20 cellular contexts compared by ENCODE assay signal in the genomic region with DNA sequence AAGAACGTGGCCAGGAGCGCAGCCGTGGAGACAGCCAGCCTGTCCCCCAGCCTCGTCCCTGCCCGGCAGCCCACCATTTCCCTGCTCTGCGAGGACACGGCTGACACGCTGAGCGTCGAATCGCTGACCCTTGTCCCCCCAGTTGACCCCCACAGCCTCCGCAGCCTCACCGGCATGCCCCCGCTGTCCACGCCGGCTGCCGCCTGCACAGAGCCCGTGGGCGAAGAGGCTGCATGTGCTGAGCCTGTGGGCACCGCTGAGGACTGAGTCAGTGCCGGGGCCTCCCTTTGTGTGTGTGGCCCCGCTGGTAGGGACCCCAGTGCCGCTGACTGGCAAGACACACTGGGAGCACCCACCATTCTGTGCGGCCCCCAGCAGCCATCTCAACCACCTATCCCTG.
"Had no signal": no experiment of that assay in that cellular context is flagged by ENCODE, and none has a peak within 500 bp of the region (broad histone marks: within the 10 kb centered on the region; RNA-seq: fewer than 3 reads in every experiment).

No MANE protein-coding gene starts in this region.

- ATAC-seq: activated CD4-positive, CD25-positive, alpha-beta regulatory T cell treated with anti-CD3 and anti-CD28 coated beads, Interleukin-2, amount 50 U/mL, for 24 hours; activated T-helper 17 cell treated with anti-CD3 and anti-CD28 coated beads, Interleukin-2, amount 50 U/mL, for 72 hours; left colon; sciatic nerve; SK-N-SH treated with all-trans-retinoic acid at 6 μM for 48 hours had no signal

- H3K27me3 Mint-ChIP-seq: activated T-helper 17 cell treated with anti-CD3 and anti-CD28 coated beads, Interleukin-2, amount 50 U/mL, for 72 hours; memory B cell had no signal

- H3K27me3 ChIP-seq: heart right ventricle, upper lobe of left lung had no signal

- H3K9me3 Mint-ChIP-seq: activated T-helper 17 cell treated with anti-CD3 and anti-CD28 coated beads, Interleukin-2, amount 50 U/mL, for 72 hours; memory B cell; nephron had no signal

- H3K9me3 ChIP-seq: heart right ventricle, thoracic aorta, upper lobe of left lung had no signal

- H3K36me3 ChIP-seq: thoracic aorta had no signal

- H3K4me3 ChIP-seq: heart right ventricle, thoracic aorta, upper lobe of left lung had no signal

- H3K27ac Mint-ChIP-seq: activated T-helper 17 cell treated with anti-CD3 and anti-CD28 coated beads, Interleukin-2, amount 50 U/mL, for 72 hours; memory B cell; nephron had no signal

- H3K4me3 Mint-ChIP-seq: activated T-helper 17 cell treated with anti-CD3 and anti-CD28 coated beads, Interleukin-2, amount 50 U/mL, for 72 hours; memory B cell; nephron had no signal

- H3K27ac ChIP-seq: epithelial cell of prostate, heart right ventricle, upper lobe of left lung had no signal

- DNase-seq: activated CD4-positive, alpha-beta T cell treated with anti-CD3 and anti-CD28 coated beads, Interleukin-2, amount 50 U/mL, for 1 hour; activated CD8-positive, alpha-beta memory T cell treated with anti-CD3 and anti-CD28 coated beads for 24 hours; activated naive CD4-positive, alpha-beta T cell; cerebellar nuclear complex; cortex of kidney; heart right ventricle; left colon; nucleus accumbens; small intestine; stimulated activated CD4-positive, alpha-beta T cell treated with anti-CD3 and anti-CD28 coated beads, Interleukin-2, amount 100 ng/mL, for 24 hours; stimulated activated naive CD4-positive, alpha-beta T cell had no signal
